Comparison of ENCODE assay signal across 11 cellular contexts in the genomic region with DNA sequence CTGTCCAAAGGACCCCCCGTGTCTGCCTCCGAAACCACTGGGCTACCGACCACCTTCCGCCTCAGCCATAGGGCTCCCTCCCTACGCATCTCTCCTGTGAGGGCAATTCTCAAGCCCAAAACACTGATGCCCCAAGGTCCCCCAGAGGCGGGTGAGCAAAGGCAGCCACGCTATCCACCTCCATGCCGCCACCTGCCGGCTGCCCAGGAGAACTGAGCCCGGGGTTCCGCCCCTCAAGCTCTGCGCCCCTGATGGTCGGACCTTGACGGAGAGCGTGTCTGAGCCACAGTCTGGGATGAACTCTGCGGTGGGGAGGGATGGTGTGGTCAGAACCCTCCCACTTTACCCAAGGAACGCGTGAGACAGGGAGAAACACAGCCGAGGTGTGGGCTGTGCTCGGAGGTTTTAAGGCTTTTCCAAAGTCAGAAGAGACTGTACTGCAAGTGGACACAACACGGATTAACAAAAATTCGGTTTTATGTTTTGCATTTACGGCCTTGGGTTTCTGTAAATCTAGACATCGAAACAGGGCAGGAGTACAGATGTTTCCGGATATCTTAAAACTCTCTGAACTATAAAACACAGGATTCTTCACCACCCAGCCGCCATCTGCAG.
A peak's percentile ranks its signal among the peaks of the same experiment; 100 is the strongest.
DNase-seq lines count a peak whose midpoint lies in the region; ATAC-seq and TF ChIP-seq lines count a peak whose summit lies in the region.
"Had no signal": no experiment of that assay in that cellular context is flagged by ENCODE, and none has a peak within 500 bp of the region (broad histone marks: within the 10 kb centered on the region; RNA-seq: fewer than 3 reads in every experiment).

No MANE protein-coding gene starts in this region.

- H3K27ac Mint-ChIP-seq in activated CD8-positive, alpha-beta memory T cell treated with anti-CD3 and anti-CD28 coated beads, Interleukin-2, amount 10 ng/mL, durations not matched to agents 7 days and 5 days = no peak overlapping the region

- no peak overlapping the region for H3K4me3 Mint-ChIP-seq in activated CD8-positive, alpha-beta memory T cell treated with anti-CD3 and anti-CD28 coated beads, Interleukin-2, amount 10 ng/mL, durations not matched to agents 7 days and 5 days

- TF ChIP-seq CTCF in RWPE2 (IDR thresholded peaks at IDR 0.05; ENCODE audit: poor library complexity, severe bottlenecking) = peak; percentile 34
- peak; percentile 48 for TF ChIP-seq CTCF in fibroblast of the aortic adventitia (IDR thresholded peaks at IDR 0.05; ENCODE audit: insufficient read depth, low read length)

- no peak overlapping the region for H3K4me3 ChIP-seq in RWPE2 (ENCODE audit: severe bottlenecking)
- H3K4me3 ChIP-seq in fibroblast of the aortic adventitia (ENCODE audit: low read depth, low read length) = no peak overlapping the region

- no peaks in the 10 kb centered on the region for H3K9me3 ChIP-seq in RWPE2 (ENCODE audit: severe bottlenecking)

- peaks cover 11% of the 10 kb centered on the region for H3K4me1 Mint-ChIP-seq in activated CD8-positive, alpha-beta memory T cell treated with anti-CD3 and anti-CD28 coated beads, Interleukin-2, amount 10 ng/mL, durations not matched to agents 7 days and 5 days

- in situ Hi-C loops in G401 (cut with HindIII; ENCODE audit: low sequenced_read_pairs) = no loop called here

- ATAC-seq in activated CD8-positive, alpha-beta memory T cell treated with anti-CD3 and anti-CD28 coated beads, Interleukin-2, amount 10 ng/mL, durations not matched to agents 7 days and 5 days = no peak
- ATAC-seq in RWPE2 (ENCODE audit: low read depth) = peak; percentile 39; the same call in 1 of the 3 replicates

- H3K36me3 Mint-ChIP-seq in activated CD8-positive, alpha-beta memory T cell treated with anti-CD3 and anti-CD28 coated beads, Interleukin-2, amount 10 ng/mL, durations not matched to agents 7 days and 5 days = no peaks in the 10 kb centered on the region

- peaks cover 9% of the 10 kb centered on the region for H3K36me3 ChIP-seq in RWPE2 (ENCODE audit: low read depth)

- peak; percentile 74 for DNase-seq in activated CD8-positive, alpha-beta memory T cell treated with anti-CD3 and anti-CD28 coated beads for 24 hours
- no peak for DNase-seq in activated CD8-positive, alpha-beta memory T cell treated with anti-CD3 and anti-CD28 coated beads, Interleukin-2, amount 10 ng/mL, durations not matched to agents 7 days and 5 days
- DNase-seq in RWPE2 (ENCODE audit: low spot score) = no peak
- DNase-seq in fibroblast of the aortic adventitia (ENCODE audit: low read depth) = no peak
- DNase-seq in stimulated activated CD4-positive, alpha-beta T cell treated with anti-CD3 and anti-CD28 coated beads, Interleukin-4, amount 100 ng/mL, for 1 hour = peak; percentile 25
- no peak for DNase-seq in Ammon's horn (ENCODE audit: low spot score)
- DNase-seq in G401 (ENCODE audit: low spot score) = no peak
- no peak for DNase-seq in NCI-H146 (lab: John Stamatoyannopoulos, UW)
- DNase-seq: central memory CD4-positive, alpha-beta T cell; T-helper 9 cell had no signal

- H3K9me3 Mint-ChIP-seq in activated CD8-positive, alpha-beta memory T cell treated with anti-CD3 and anti-CD28 coated beads, Interleukin-2, amount 10 ng/mL, durations not matched to agents 7 days and 5 days (ENCODE audit: low read depth) = no peaks in the 10 kb centered on the region
- H3K9me3 Mint-ChIP-seq: CD4-positive, alpha-beta T cell had no signal

- H3K4me1 ChIP-seq in RWPE2 (ENCODE audit: insufficient read depth, poor library complexity, severe bottlenecking) = peaks cover 4% of the 10 kb centered on the region

- no peak overlapping the region for H3K27ac ChIP-seq in RWPE2 (ENCODE audit: poor library complexity, severe bottlenecking)

- peaks cover 7% of the 10 kb centered on the region for H3K27me3 Mint-ChIP-seq in activated CD8-positive, alpha-beta memory T cell treated with anti-CD3 and anti-CD28 coated beads, Interleukin-2, amount 10 ng/mL, durations not matched to agents 7 days and 5 days
- H3K27me3 Mint-ChIP-seq: CD4-positive, alpha-beta T cell had no signal

- no peaks in the 10 kb centered on the region for H3K27me3 ChIP-seq in RWPE2 (ENCODE audit: insufficient read depth, poor library complexity, severe bottlenecking)

- CTCF ChIA-PET in activated CD8-positive, alpha-beta memory T cell treated with anti-CD3 and anti-CD28 coated beads, Interleukin-2, amount 10 ng/mL, durations not matched to agents 7 days and 5 days (lab: Charles Lee) = no interaction called here

Comparison
In these comparisons a context has a peak if more than half of its experiments do, and no peak if none do; other contexts are left out.
1. DNase-seq: peak in activated CD8-positive, alpha-beta memory T cell treated with anti-CD3 and anti-CD28 coated beads for 24 hours (single experiment) and stimulated activated CD4-positive, alpha-beta T cell treated with anti-CD3 and anti-CD28 coated beads, Interleukin-4, amount 100 ng/mL, for 1 hour (single experiment); none in activated CD8-positive, alpha-beta memory T cell treated with anti-CD3 and anti-CD28 coated beads, Interleukin-2, amount 10 ng/mL, durations not matched to agents 7 days and 5 days (single experiment), RWPE2 (single experiment), fibroblast of the aortic adventitia (single experiment), Ammon's horn (single experiment), G401 (single experiment) and NCI-H146 (single experiment).